Comparison of ENCODE assay signal across 16 cellular contexts in the genomic region with DNA sequence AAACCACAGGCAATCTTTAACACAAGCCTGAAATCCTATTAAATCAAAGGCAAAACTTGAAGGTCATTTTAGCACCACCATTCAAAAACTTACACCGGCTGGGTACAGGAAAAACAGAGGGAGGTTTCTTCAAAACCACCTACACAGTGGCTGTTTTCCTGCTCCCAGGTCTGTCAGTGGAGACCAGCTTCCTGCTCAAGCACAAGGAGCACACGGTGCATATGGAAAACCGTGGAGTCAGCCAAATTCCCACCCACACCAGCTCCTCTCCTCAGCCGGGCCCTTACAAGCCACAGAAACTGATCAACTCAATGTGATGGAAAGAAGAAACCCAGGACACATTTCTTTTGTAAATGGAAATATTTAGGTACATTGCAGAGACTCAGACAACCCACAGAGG. TPM values are rescaled to one million over a fixed set of nuclear protein-coding genes. Genes with fewer than 3 reads are reported as not detected.
DNase-seq lines count a peak whose midpoint lies in the region; ATAC-seq, FAIRE-seq and TF ChIP-seq lines count a peak whose summit lies in the region.
"Had no signal": no experiment of that assay in that cellular context is flagged by ENCODE, and none has a peak within 500 bp of the region (broad histone marks: within the 10 kb centered on the region; RNA-seq: fewer than 3 reads in every experiment).

No MANE protein-coding gene starts in this region.

- H3K36me3 Mint-ChIP-seq in MCF 10A (ENCODE audit: insufficient read depth, unreplicated experiment): peaks cover 4% of the 10 kb centered on the region
- H3K36me3 Mint-ChIP-seq: CD8-positive, alpha-beta memory T cell; stimulated activated memory B cell treated with anti-CD40 and anti-IgM and Interleukin-4, amounts not matched to agents 10 μg/mL and 1 μg/mL and 100 μg/mL, for 72 hours had no signal

- peak; percentile 27 for DNase-seq in MCF 10A (ENCODE audit: unreplicated experiment)
- DNase-seq in breast epithelium (ENCODE audit: low spot score in 2 of 2): no peak
- peak; percentile 50 for DNase-seq in SK-MEL-5 (ENCODE audit: low read depth, low spot score)
- peak; percentile 37 for DNase-seq in left cardiac atrium
- DNase-seq in urothelium cell line (ENCODE audit: low spot score): peak; percentile 37
- no peak for DNase-seq in NCI-H187 (lab: John Stamatoyannopoulos, UW)
- DNase-seq: activated CD4-positive, alpha-beta memory T cell treated with anti-CD3 and anti-CD28 coated beads, Interleukin-2, amount 10 ng/mL, durations not matched to agents 7 days and 5 days; CD8-positive, alpha-beta memory T cell; cortex of kidney; HFFc6; transverse colon had no signal

- no peak overlapping the region for H3K4me3 Mint-ChIP-seq in MCF 10A (ENCODE audit: unreplicated experiment)
- H3K4me3 Mint-ChIP-seq: activated CD4-positive, alpha-beta memory T cell treated with anti-CD3 and anti-CD28 coated beads, Interleukin-2, amount 10 ng/mL, durations not matched to agents 7 days and 5 days; activated T-helper 1 cell treated with anti-CD3 and anti-CD28 coated beads, Interleukin-12 subunit alpha, Interleukin-12 subunit beta, Interleukin-2, Interleukin-4 antibody, amounts not matched to agents 30 ng/mL and 10 ng/mL and 1 ng/mL, durations not matched to agents 14 hours and 24 hours and 36 hours; CD8-positive, alpha-beta memory T cell; HFFc6; stimulated activated memory B cell treated with anti-CD40 and anti-IgM and Interleukin-4, amounts not matched to agents 10 μg/mL and 1 μg/mL and 100 μg/mL, for 72 hours had no signal

- TF ChIP-seq CTCF in MCF 10A (IDR thresholded peaks at IDR 0.05; ENCODE audit: unreplicated experiment) (no peak), breast epithelium (IDR thresholded peaks at IDR 0.05) (no peak)

- H3K27me3 ChIP-seq in breast epithelium: no peaks in the 10 kb centered on the region
- H3K27me3 ChIP-seq: transverse colon had no signal

- ATAC-seq in left cardiac atrium: no peak
- no peak for ATAC-seq in HG02973 (IDR thresholded peaks at IDR 0.05; ENCODE audit: unreplicated experiment)
- no peak for ATAC-seq in HG03457 (IDR thresholded peaks at IDR 0.05; ENCODE audit: unreplicated experiment)
- ATAC-seq: stimulated activated memory B cell treated with anti-CD40 and anti-IgM and Interleukin-4, amounts not matched to agents 10 μg/mL and 1 μg/mL and 100 μg/mL, for 72 hours had no signal

- no TSS peak for BruUV-seq in MCF 10A (replicated peaks; lab: Mats Ljungman, UMichigan)

- POLR2A ChIA-PET in MCF 10A (lab: Yijun Ruan, JAX): interaction anchor here (0.6 to 1.4 kb wide), 4 partner anchors 10 to 812 kb away, joined by 3 to 5 read pairs (median 4); a partner anchor contains a TSS

- no peaks in the 10 kb centered on the region for H3K9me3 ChIP-seq in breast epithelium
- H3K9me3 ChIP-seq: transverse colon had no signal

- no peak overlapping the region for H3K27ac Mint-ChIP-seq in MCF 10A (ENCODE audit: low read depth, unreplicated experiment)
- H3K27ac Mint-ChIP-seq: activated CD4-positive, alpha-beta memory T cell treated with anti-CD3 and anti-CD28 coated beads, Interleukin-2, amount 10 ng/mL, durations not matched to agents 7 days and 5 days; CD8-positive, alpha-beta memory T cell; HFFc6; stimulated activated memory B cell treated with anti-CD40 and anti-IgM and Interleukin-4, amounts not matched to agents 10 μg/mL and 1 μg/mL and 100 μg/mL, for 72 hours had no signal

- intact Hi-C loops in MCF 10A (cut with micrococcal nuclease) (no loop called here), breast epithelium (cut with DNase I; ENCODE audit: low total_unique reads) (loop anchor here (10.0 kb wide), 1 partner anchor 114 kb away; no protein-coding TSS in a partner anchor), left cardiac atrium (cut with DNase I) (no loop called here)

- no peaks in the 10 kb centered on the region for H3K27me3 Mint-ChIP-seq in MCF 10A (ENCODE audit: insufficient read depth, unreplicated experiment)

- H3K27ac ChIP-seq in breast epithelium: no peak overlapping the region
- H3K27ac ChIP-seq: transverse colon had no signal

- in situ Hi-C loops in SK-MEL-5 (cut with HindIII; ENCODE audit: low pct_unique_long_range_greater_than_20kb, low sequenced_read_pairs): no loop called here

- CTCF ChIA-PET in MCF 10A (lab: Yijun Ruan, JAX): interaction anchor here (0.6 to 1.4 kb wide), 3 partner anchors 28 to 1919 kb away, joined by 3 to 7 read pairs (median 5); no protein-coding TSS in a partner anchor

- H3K4me1 ChIP-seq in breast epithelium: no peaks in the 10 kb centered on the region
- H3K4me1 ChIP-seq: transverse colon had no signal

- no peak overlapping the region for H3K4me3 ChIP-seq in breast epithelium
- H3K4me3 ChIP-seq: transverse colon had no signal

- H3K36me3 ChIP-seq in breast epithelium: no peaks in the 10 kb centered on the region
- H3K36me3 ChIP-seq: transverse colon had no signal

- FAIRE-seq in urothelium cell line (lab: Jason Lieb, UNC): no peak
- FAIRE-seq: TTC549 had no signal

- H3K4me1 Mint-ChIP-seq in MCF 10A (ENCODE audit: insufficient read depth, unreplicated experiment): peaks cover 11% of the 10 kb centered on the region
- H3K4me1 Mint-ChIP-seq: CD8-positive, alpha-beta memory T cell; stimulated activated memory B cell treated with anti-CD40 and anti-IgM and Interleukin-4, amounts not matched to agents 10 μg/mL and 1 μg/mL and 100 μg/mL, for 72 hours had no signal

- TF ChIP-seq POLR2A in breast epithelium (IDR thresholded peaks at IDR 0.05): no peak

- no peaks in the 10 kb centered on the region for H3K9me3 Mint-ChIP-seq in MCF 10A (ENCODE audit: unreplicated experiment)
- H3K9me3 Mint-ChIP-seq: activated CD4-positive, alpha-beta memory T cell treated with anti-CD3 and anti-CD28 coated beads, Interleukin-2, amount 10 ng/mL, durations not matched to agents 7 days and 5 days; activated T-helper 1 cell treated with anti-CD3 and anti-CD28 coated beads, Interleukin-12 subunit alpha, Interleukin-12 subunit beta, Interleukin-2, Interleukin-4 antibody, amounts not matched to agents 30 ng/mL and 10 ng/mL and 1 ng/mL, durations not matched to agents 14 hours and 24 hours and 36 hours; CD8-positive, alpha-beta memory T cell; HFFc6; stimulated activated memory B cell treated with anti-CD40 and anti-IgM and Interleukin-4, amounts not matched to agents 10 μg/mL and 1 μg/mL and 100 μg/mL, for 72 hours had no signal

RNA-seq across cellular contexts. Expression of a gene that starts 14.4 kb away (rescaled TPM):
- total RNA-seq in MCF 10A (2022) (8.2 and 10.9 TPM in 2 replicates), breast epithelium (10 to 100 TPM in 1 of 3 donors, 1 to 10 TPM in 2; 4.3 to 11.5 (median 7.5) TPM), left cardiac atrium (1 to 10 TPM; 5.0 to 7.7 TPM)
- total RNA-seq in SK-MEL-5 (2014; rRNA removed; shearing (Covaris generic)): 0.51 and 0.74 TPM in 2 replicates
- polyA plus RNA-seq in SK-MEL-5 (2015; cell fraction: cytosol; rRNA removed): 1.3 and 1.4 TPM in 2 replicates
- polyA plus RNA-seq in SK-MEL-5 (2015; cell fraction: nucleus; rRNA removed): 0.60 and 0.83 TPM in 2 replicates

Comparison
In these comparisons a context has a peak if more than half of its experiments do, and no peak if none do; other contexts are left out.
1. DNase-seq: peak in MCF 10A (single experiment), SK-MEL-5 (single experiment), left cardiac atrium (single experiment) and urothelium cell line (single experiment); none in breast epithelium (0 of 2) and NCI-H187 (0 of 2).